Comparison of ENCODE assay signal across 17 cellular contexts in the genomic region with DNA sequence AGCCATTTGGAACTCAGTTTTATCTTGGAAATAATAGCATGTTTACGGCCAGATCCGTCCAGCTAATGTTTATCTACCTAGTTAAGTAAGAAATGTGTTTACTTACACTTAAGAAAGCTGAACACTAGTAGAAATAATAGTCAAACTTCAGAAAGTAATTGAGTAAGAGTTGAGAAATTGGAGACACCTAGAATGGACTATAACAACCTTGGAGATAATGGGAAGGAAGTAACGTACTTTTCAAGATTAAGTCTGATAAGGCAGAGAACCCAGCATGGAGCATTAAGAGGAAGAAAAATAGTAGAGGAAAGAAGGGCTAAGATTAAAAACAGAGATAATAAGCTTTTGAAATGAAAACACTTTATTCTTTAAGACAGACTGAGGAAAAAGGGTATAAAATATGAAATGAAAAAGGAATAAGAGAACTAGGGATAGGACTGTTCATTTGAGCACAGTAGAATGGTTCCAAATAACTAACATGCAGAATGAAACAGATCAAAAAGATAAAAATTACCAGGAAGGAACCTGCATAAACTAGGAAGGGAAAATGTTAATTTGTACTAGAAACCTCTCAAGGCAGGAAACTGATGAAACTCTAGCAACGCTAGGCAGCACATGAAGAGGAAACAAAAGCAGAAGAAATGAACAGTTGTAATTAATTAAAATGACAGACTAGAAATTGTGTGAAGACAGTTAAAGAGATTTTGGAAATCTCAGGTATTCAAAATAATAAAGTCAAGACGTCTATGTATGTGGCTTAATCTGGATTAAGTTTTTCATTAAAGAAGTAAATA.
DNase-seq lines count a peak whose midpoint lies in the region; ATAC-seq and TF ChIP-seq lines count a peak whose summit lies in the region.
"Had no signal": no experiment of that assay in that cellular context is flagged by ENCODE, and none has a peak within 500 bp of the region (broad histone marks: within the 10 kb centered on the region; RNA-seq: fewer than 3 reads in every experiment).

No MANE protein-coding gene starts in this region.

- peaks cover 3% of the 10 kb centered on the region; the same call in 1 of the 2 replicates for H3K36me3 ChIP-seq in BLaER1
- H3K36me3 ChIP-seq: BE2C, gastrocnemius medialis, MG63 had no signal

- H3K27ac Mint-ChIP-seq in T-helper 2 cell treated with Interferon-gamma antibody and Interleukin-4, amounts not matched to agents 5 μg/mL and 100 μg/mL, for 36 hours: peak overlapping the region; percentile 78
- H3K27ac Mint-ChIP-seq: dendritic cell treated with granulocyte-macrophage colony-stimulating factor and Interleukin-4, amounts not matched to agents 40 ng/mL and 50 ng/mL, for 4 days; HFFc6 had no signal

- H3K9me3 ChIP-seq in BLaER1: 0 out of 2 replicates have a peak, but pooled peaks cover 11% of the 10 kb centered on the region
- H3K9me3 ChIP-seq: BE2C, gastrocnemius medialis, MG63, psoas muscle, testis had no signal

- ATAC-seq in GM21723 (IDR thresholded peaks at IDR 0.05; ENCODE audit: unreplicated experiment): no peak
- no peak for ATAC-seq in esophagus mucosa
- ATAC-seq: gastrocnemius medialis, psoas muscle had no signal

- H3K27me3 Mint-ChIP-seq in T-helper 2 cell treated with Interferon-gamma antibody and Interleukin-4, amounts not matched to agents 5 μg/mL and 100 μg/mL, for 36 hours (ENCODE audit: low read depth): no peaks in the 10 kb centered on the region
- H3K27me3 Mint-ChIP-seq: dendritic cell treated with granulocyte-macrophage colony-stimulating factor and Interleukin-4, amounts not matched to agents 40 ng/mL and 50 ng/mL, for 4 days had no signal

- H3K9ac ChIP-seq in BLaER1: no peak overlapping the region

- no peak overlapping the region for H3K4me3 ChIP-seq in BLaER1
- H3K4me3 ChIP-seq in fibroblast of villous mesenchyme (ENCODE audit: low read depth, low read length): no peak overlapping the region
- H3K4me3 ChIP-seq: gastrocnemius medialis, MG63, psoas muscle, testis had no signal

- H3K4me3 Mint-ChIP-seq in T-helper 2 cell treated with Interferon-gamma antibody and Interleukin-4, amounts not matched to agents 5 μg/mL and 100 μg/mL, for 36 hours: peak overlapping the region; percentile 69
- H3K4me3 Mint-ChIP-seq: dendritic cell treated with granulocyte-macrophage colony-stimulating factor and Interleukin-4, amounts not matched to agents 40 ng/mL and 50 ng/mL, for 4 days; HFFc6 had no signal

- H3K4me1 ChIP-seq in BLaER1: peaks cover 63% of the 10 kb centered on the region
- H3K4me1 ChIP-seq: gastrocnemius medialis, psoas muscle, testis had no signal

- 0 out of 2 replicates have a peak, but pooled peaks cover 5% of the 10 kb centered on the region for H4K20me1 ChIP-seq in BLaER1

- TF ChIP-seq CTCF in fibroblast of villous mesenchyme (IDR thresholded peaks at IDR 0.05; ENCODE audit: insufficient read depth, low read depth, low read length): no peak
- no peak for TF ChIP-seq CTCF in GM20000 (IDR thresholded peaks at IDR 0.05; ENCODE audit: extremely low read depth, missing control alignments)

- peaks cover 10% of the 10 kb centered on the region for H3K36me3 Mint-ChIP-seq in T-helper 2 cell treated with Interferon-gamma antibody and Interleukin-4, amounts not matched to agents 5 μg/mL and 100 μg/mL, for 36 hours (ENCODE audit: low read depth)

- peaks cover 5% of the 10 kb centered on the region for H3K9me3 Mint-ChIP-seq in T-helper 2 cell treated with Interferon-gamma antibody and Interleukin-4, amounts not matched to agents 5 μg/mL and 100 μg/mL, for 36 hours
- H3K9me3 Mint-ChIP-seq: dendritic cell treated with granulocyte-macrophage colony-stimulating factor and Interleukin-4, amounts not matched to agents 40 ng/mL and 50 ng/mL, for 4 days; HFFc6 had no signal

- H3K27me3 ChIP-seq in BLaER1: no peaks in the 10 kb centered on the region
- H3K27me3 ChIP-seq: BE2C, gastrocnemius medialis, MG63, testis had no signal

- peak overlapping the region; percentile 81 for H3K27ac ChIP-seq in BLaER1
- H3K27ac ChIP-seq: gastrocnemius medialis, psoas muscle, testis had no signal

- DNase-seq in HT-29 (ENCODE audit: low spot score): peak; percentile 9
- DNase-seq in T-helper 2 cell treated with Interferon-gamma antibody and Interleukin-4, amounts not matched to agents 5 μg/mL and 100 μg/mL, for 36 hours (ENCODE audit: low spot score): no peak
- peak; percentile 33 for DNase-seq in fibroblast of villous mesenchyme (ENCODE audit: low read depth)
- no peak for DNase-seq in NCI-H2081 treated with DMSO at 0.1 percent for 48 hours (lab: John Stamatoyannopoulos, UW)
- no peak for DNase-seq in GM20000 (ENCODE audit: low spot score)
- DNase-seq: BE2C; gastrocnemius medialis; HFFc6; MG63; psoas muscle; stimulated activated CD4-positive, alpha-beta T cell treated with anti-CD3 and anti-CD28 coated beads, Interleukin-4, amount 100 ng/mL, for 1 hour; T-helper 9 cell; testis had no signal

- H3K4me2 ChIP-seq in BLaER1: peak overlapping the region; percentile 69

- peaks cover 45% of the 10 kb centered on the region for H3K4me1 Mint-ChIP-seq in T-helper 2 cell treated with Interferon-gamma antibody and Interleukin-4, amounts not matched to agents 5 μg/mL and 100 μg/mL, for 36 hours (ENCODE audit: low read depth)

Comparison
In these comparisons a context has a peak if more than half of its experiments do, and no peak if none do; other contexts are left out.
1. DNase-seq: peak in HT-29 (single experiment) and fibroblast of villous mesenchyme (single experiment); none in T-helper 2 cell treated with Interferon-gamma antibody and Interleukin-4, amounts not matched to agents 5 μg/mL and 100 μg/mL, for 36 hours (single experiment), NCI-H2081 treated with DMSO at 0.1 percent for 48 hours (single experiment) and GM20000 (single experiment).